In genomic region chr1:64711266-64711665, GRCh38 we compare ENCODE assay signal across 23 cellular contexts.
"Had no signal": no experiment of that assay in that cellular context is flagged by ENCODE, and none has a peak within 500 bp of the region (broad histone marks: within the 10 kb centered on the region; RNA-seq: fewer than 3 reads in every experiment).

No MANE protein-coding gene starts in this region.

- H3K9ac ChIP-seq: neural progenitor cell, parathyroid adenoma had no signal

- H3K36me3 ChIP-seq: neural progenitor cell, ovary, right lobe of liver, sigmoid colon, stomach, thoracic aorta, thyroid gland, tibial nerve, upper lobe of left lung, vagina had no signal

- H3K27ac ChIP-seq: neural progenitor cell, ovary, parathyroid adenoma, psoas muscle, right lobe of liver, sigmoid colon, stomach, thoracic aorta, thyroid gland, tibial nerve, upper lobe of left lung, vagina had no signal

- H3K4me2 ChIP-seq: neural progenitor cell had no signal

- H3K27me3 ChIP-seq: neural progenitor cell, ovary, sigmoid colon, stomach, thyroid gland, tibial nerve, upper lobe of left lung, vagina had no signal

- H3K9me3 ChIP-seq: ovary, psoas muscle, right lobe of liver, sigmoid colon, stomach, thoracic aorta, thyroid gland, tibial nerve, upper lobe of left lung, vagina had no signal

- H3K4me1 ChIP-seq: neural progenitor cell, parathyroid adenoma, psoas muscle, right lobe of liver, sigmoid colon, stomach, thyroid gland, tibial nerve, upper lobe of left lung, vagina had no signal

- H3K4me3 ChIP-seq: neural progenitor cell, ovary, psoas muscle, right lobe of liver, sigmoid colon, stomach, thoracic aorta, thyroid gland, tibial nerve, upper lobe of left lung, vagina had no signal

- DNase-seq: occipital lobe; ovary; posterior cingulate gyrus; psoas muscle; right cardiac atrium; right lobe of liver; sigmoid colon; small intestine; stimulated activated CD4-positive, alpha-beta T cell treated with anti-CD3 and anti-CD28 coated beads, Interleukin-15, amount 100 ng/mL, for 24 hours; stimulated activated CD4-positive, alpha-beta T cell treated with anti-CD3 and anti-CD28 coated beads, Interleukin-2, amount 100 ng/mL, for 24 hours; stimulated activated CD4-positive, alpha-beta T cell treated with anti-CD3 and anti-CD28 coated beads, Interleukin-2, amount 100 ng/mL, for 48 hours; stimulated activated CD4-positive, alpha-beta T cell treated with anti-CD3 and anti-CD28 coated beads, Interleukin-4, amount 100 ng/mL, for 24 hours; stimulated activated naive B cell treated with anti-CD40 and anti-IgM and Interleukin-4, amounts not matched to agents 10 μg/mL and 1 μg/mL and 100 μg/mL, for 72 hours; stimulated activated naive CD4-positive, alpha-beta T cell treated with Interleukin-2 at 50 U/mL for 16 hours; stomach; thyroid gland; trophoblast cell; upper lobe of left lung had no signal

- H2AFZ ChIP-seq: neural progenitor cell, parathyroid adenoma had no signal
